In genomic region chr21:39037807-39038405, GRCh38 we compare ENCODE assay signal across 15 cellular contexts.
A peak's percentile ranks its signal among the peaks of the same experiment; 100 is the strongest.
DNase-seq lines count a peak whose midpoint lies in the region; ATAC-seq lines count a peak whose summit lies in the region.
"Had no signal": no experiment of that assay in that cellular context is flagged by ENCODE, and none has a peak within 500 bp of the region (broad histone marks: within the 10 kb centered on the region; RNA-seq: fewer than 3 reads in every experiment).

No MANE protein-coding gene starts in this region.

- H3K4me3 ChIP-seq in Karpas-422 (ENCODE audit: low read length) (no peak overlapping the region), neuronal stem cell (ENCODE audit: low read length in 2 of 2) (no peak overlapping the region)
- H3K4me3 ChIP-seq: tibial nerve had no signal

- ATAC-seq in HG02763 (IDR thresholded peaks at IDR 0.05; ENCODE audit: unreplicated experiment): no peak

- H3K36me3 ChIP-seq in Karpas-422 (ENCODE audit: insufficient read depth, low read length): no peaks in the 10 kb centered on the region
- H3K36me3 ChIP-seq in neuronal stem cell (replicated peaks in 1 of 2; ENCODE audit: control insufficient read depth in 2 of 2, insufficient read depth in 2 of 2, low read length in 2 of 2): no peaks in the 10 kb centered on the region
- H3K36me3 ChIP-seq: tibial nerve had no signal

- peak; percentile 2 to 6 for DNase-seq in activated CD4-positive, alpha-beta T cell treated with anti-CD3 and anti-CD28 coated beads, Interleukin-2, amount 50 U/mL, for 48 hours
- DNase-seq in activated CD4-positive, alpha-beta T cell treated with anti-CD3 and anti-CD28 coated beads, Interleukin-2, amount 10 ng/mL, durations not matched to agents 7 days and 5 days: no peak
- DNase-seq in Karpas-422: peak; percentile 47
- peak; percentile 63 for DNase-seq in dermis blood vessel endothelial cell
- DNase-seq in neuronal stem cell (ENCODE audit: low spot score): no peak
- DNase-seq in MV-4-11 (lab: John Stamatoyannopoulos, UW): no peak
- DNase-seq in foreskin melanocyte: no peak
- DNase-seq: activated CD4-positive, CD25-positive, alpha-beta regulatory T cell treated with anti-CD3 and anti-CD28 coated beads, Interleukin-2, amount 50 U/mL, for 72 hours; DMS79; hippocampal formation; NCI-H2081 had no signal

- peak overlapping the region; percentile 15 for H2AK5ac ChIP-seq in neuronal stem cell (ENCODE audit: low read depth, low read length)

- H3K27ac Mint-ChIP-seq in activated CD4-positive, alpha-beta T cell treated with anti-CD3 and anti-CD28 coated beads, Interleukin-2, amount 10 ng/mL, durations not matched to agents 7 days and 5 days: no peak overlapping the region

- H4K8ac ChIP-seq in neuronal stem cell (ENCODE audit: low read depth, low read length): no peak overlapping the region

- H3K9ac ChIP-seq in Karpas-422 (ENCODE audit: low read length) (no peak overlapping the region), neuronal stem cell (ENCODE audit: low read depth, low read length, poor library complexity) (no peak overlapping the region)
- H3K9ac ChIP-seq: KMS-11, parathyroid adenoma had no signal

- CTCF ChIA-PET in activated CD4-positive, alpha-beta T cell treated with anti-CD3 and anti-CD28 coated beads, Interleukin-2, amount 10 ng/mL, durations not matched to agents 7 days and 5 days (lab: Charles Lee): interaction anchor here (0.8 to 0.9 kb wide), 2 partner anchors 10 to 229 kb away, joined by 3 read pairs; no protein-coding TSS in a partner anchor

- H2AFZ ChIP-seq in Karpas-422 (ENCODE audit: low read length): peak overlapping the region; percentile 53; the same call in 1 of the 2 replicates
- peak overlapping the region; percentile 28 for H2AFZ ChIP-seq in neuronal stem cell (ENCODE audit: low read length)
- H2AFZ ChIP-seq: parathyroid adenoma had no signal

- peaks cover 21% of the 10 kb centered on the region for H3K4me1 Mint-ChIP-seq in activated CD4-positive, alpha-beta T cell treated with anti-CD3 and anti-CD28 coated beads, Interleukin-2, amount 10 ng/mL, durations not matched to agents 7 days and 5 days

- POLR2A ChIA-PET in activated CD4-positive, alpha-beta T cell treated with anti-CD3 and anti-CD28 coated beads, Interleukin-2, amount 10 ng/mL, durations not matched to agents 7 days and 5 days (lab: Charles Lee): no interaction called here

- no peak overlapping the region for H3K4me2 ChIP-seq in Karpas-422 (ENCODE audit: low read depth, low read length, poor library complexity, severe bottlenecking)
- no peak overlapping the region for H3K4me2 ChIP-seq in neuronal stem cell (ENCODE audit: insufficient read depth, low read length, poor library complexity, severe bottlenecking)
- H3K4me2 ChIP-seq: KMS-11 had no signal

- no peaks in the 10 kb centered on the region for H3K9me3 ChIP-seq in Karpas-422 (ENCODE audit: low read length)
- H3K9me3 ChIP-seq in neuronal stem cell (replicated peaks in 1 of 2; ENCODE audit: control insufficient read depth in 2 of 2, insufficient read depth in 1 of 2, low read depth in 1 of 2, low read length in 2 of 2): no peaks in the 10 kb centered on the region
- H3K9me3 ChIP-seq: tibial nerve had no signal

- H3K79me2 ChIP-seq in Karpas-422 (ENCODE audit: low read length): no peaks in the 10 kb centered on the region
- H3K79me2 ChIP-seq: parathyroid adenoma had no signal

- H3K4me1 ChIP-seq in Karpas-422 (ENCODE audit: low read length): no peaks in the 10 kb centered on the region
- H3K4me1 ChIP-seq in neuronal stem cell (ENCODE audit: control insufficient read depth in 2 of 2, insufficient read depth in 1 of 2, low read depth in 1 of 2, low read length in 2 of 2): peaks cover 0 to 1% of the 10 kb centered on the region in 2 donors
- H3K4me1 ChIP-seq: parathyroid adenoma had no signal

- H3K14ac ChIP-seq in neuronal stem cell (ENCODE audit: low read length): no peak overlapping the region

- H3K27ac ChIP-seq in Karpas-422 (ENCODE audit: low read length) (no peak overlapping the region), neuronal stem cell (replicated peaks; ENCODE audit: low read length) (no peak overlapping the region)
- H3K27ac ChIP-seq: KMS-11, parathyroid adenoma, tibial nerve had no signal

- no peak overlapping the region for H2BK15ac ChIP-seq in neuronal stem cell (ENCODE audit: low read length)

- no peak overlapping the region for H3K23ac ChIP-seq in neuronal stem cell (ENCODE audit: low read depth, low read length, poor library complexity)

- H3K9me2 ChIP-seq in Karpas-422 (replicated peaks; ENCODE audit: insufficient read depth, low read length): no peaks in the 10 kb centered on the region

- no peaks in the 10 kb centered on the region for H4K20me1 ChIP-seq in Karpas-422 (ENCODE audit: insufficient read depth, low read depth, low read length)

- H3K79me1 ChIP-seq in neuronal stem cell (ENCODE audit: low read depth, low read length): no peaks in the 10 kb centered on the region

- WGBS in neuronal stem cell (ENCODE audit: extremely low coverage in 2 of 2, insufficient read length in 2 of 2, insufficient replicate concordance in 1 of 2), 2 donors: no CpG with 5 or more reads among the region's 11 CpGs

- H2BK12ac ChIP-seq in neuronal stem cell (ENCODE audit: low read length): no peak overlapping the region

- peak overlapping the region; percentile 22 for H3K18ac ChIP-seq in neuronal stem cell (ENCODE audit: low read length)

- no peak overlapping the region for H4K91ac ChIP-seq in neuronal stem cell (ENCODE audit: low read depth, low read length, poor library complexity)

- H3K4ac ChIP-seq in neuronal stem cell (ENCODE audit: low read length): no peak overlapping the region

- H3K4me3 Mint-ChIP-seq in activated CD4-positive, alpha-beta T cell treated with anti-CD3 and anti-CD28 coated beads, Interleukin-2, amount 10 ng/mL, durations not matched to agents 7 days and 5 days: no peak overlapping the region

- H3K27me3 ChIP-seq in Karpas-422 (ENCODE audit: low read length): no peaks in the 10 kb centered on the region
- no peaks in the 10 kb centered on the region for H3K27me3 ChIP-seq in neuronal stem cell (ENCODE audit: control insufficient read depth in 3 of 3, insufficient read depth in 3 of 3, low read depth in 1 of 3, low read length in 3 of 3)
- H3K27me3 ChIP-seq: tibial nerve had no signal

- no peak overlapping the region for H2BK5ac ChIP-seq in neuronal stem cell (ENCODE audit: low read length)

- peaks cover 11% of the 10 kb centered on the region for H3K27me3 Mint-ChIP-seq in activated CD4-positive, alpha-beta T cell treated with anti-CD3 and anti-CD28 coated beads, Interleukin-2, amount 10 ng/mL, durations not matched to agents 7 days and 5 days

- H3K9me3 Mint-ChIP-seq in activated CD4-positive, alpha-beta T cell treated with anti-CD3 and anti-CD28 coated beads, Interleukin-2, amount 10 ng/mL, durations not matched to agents 7 days and 5 days: no peaks in the 10 kb centered on the region

- H2BK120ac ChIP-seq in neuronal stem cell (ENCODE audit: low read depth, low read length): no peak overlapping the region

- no peaks in the 10 kb centered on the region for H3K36me3 Mint-ChIP-seq in activated CD4-positive, alpha-beta T cell treated with anti-CD3 and anti-CD28 coated beads, Interleukin-2, amount 10 ng/mL, durations not matched to agents 7 days and 5 days (ENCODE audit: low read depth)

Comparison
In these comparisons a context has a peak if more than half of its experiments do, and no peak if none do; other contexts are left out.
1. DNase-seq: peak in activated CD4-positive, alpha-beta T cell treated with anti-CD3 and anti-CD28 coated beads, Interleukin-2, amount 50 U/mL, for 48 hours (2 of 2), Karpas-422 (single experiment) and dermis blood vessel endothelial cell (single experiment); none in activated CD4-positive, alpha-beta T cell treated with anti-CD3 and anti-CD28 coated beads, Interleukin-2, amount 10 ng/mL, durations not matched to agents 7 days and 5 days (single experiment), neuronal stem cell (single experiment), MV-4-11 (single experiment) and foreskin melanocyte (single experiment).